In genomic region chr7:134500406-134500805, GRCh38 we compare ENCODE assay signal across 10 cellular contexts. TPM values are rescaled to one million over a fixed set of nuclear protein-coding genes. Genes with fewer than 3 reads are reported as not detected.
"Had no signal": no experiment of that assay in that cellular context is flagged by ENCODE, and none has a peak within 500 bp of the region (broad histone marks: within the 10 kb centered on the region; RNA-seq: fewer than 3 reads in every experiment).

No MANE protein-coding gene starts in this region.

- H3K36me3 ChIP-seq: HAP-1 had no signal

- DNase-seq: GM23248, H7, HFFc6, IMR-90, KG1 had no signal

- H3K27ac ChIP-seq: GM23248 had no signal

- H3K9ac ChIP-seq: GM23248 had no signal

- H3K4me1 ChIP-seq: HAP-1 had no signal

- H3K9me3 Mint-ChIP-seq: HFFc6 had no signal

- ATAC-seq: HCT116, K562 had no signal

- H3K27ac Mint-ChIP-seq: HFFc6 had no signal

- H3K4me3 ChIP-seq: GM23248, HAP-1, K562 had no signal

- H3K4me3 Mint-ChIP-seq: HFFc6 had no signal

- H3K9me3 ChIP-seq: HAP-1 had no signal

- FAIRE-seq: HTR-8/SVneo, K562 had no signal

RNA-seq across cellular contexts. Expression of gene AKR1B10, which starts 27.0 kb away (rescaled TPM):
- total RNA-seq: GM23248, H7, K562 had no signal
- polyA plus RNA-seq: K562 had no signal

RNA-seq across cellular contexts. Expression of gene AKR1B1, which starts 41.5 kb away (rescaled TPM):
- total RNA-seq: HT-29 had no signal

RNA-seq across cellular contexts. Expression of gene AKR1B15, which starts 48.5 kb away (rescaled TPM):
- total RNA-seq: GM23248, H7, HFFc6, HT-29, IMR-90, K562 had no signal
- polyA plus RNA-seq: GM23248, IMR-90, K562 had no signal
